In genomic region chr16:11399261-11399831, GRCh38 we compare ENCODE assay signal across 2 cellular contexts.
TF ChIP-seq lines count a peak whose summit lies in the region.

No MANE protein-coding gene starts in this region.

TF ChIP-seq in SK-N-SH, 30 proteins besides CTCF, POLR2A, EP300 and RAD21 (continued from another document):
- TF ChIP-seq ELF1 (IDR thresholded peaks at IDR 0.05): no peak
- no peak for TF ChIP-seq NRF1 (IDR thresholded peaks at IDR 0.05; ENCODE audit: low read depth, low read length)
- TF ChIP-seq FOSL2 (IDR thresholded peaks at IDR 0.05; ENCODE audit: borderline replicate concordance, low read depth): no peak
- TF ChIP-seq FOXM1 (IDR thresholded peaks at IDR 0.05; ENCODE audit: low read depth): no peak
- TF ChIP-seq TCF12 (IDR thresholded peaks at IDR 0.05): no peak
- no peak for TF ChIP-seq GABPA (IDR thresholded peaks at IDR 0.05; ENCODE audit: low read depth)
- TF ChIP-seq SMC3 (IDR thresholded peaks at IDR 0.05; ENCODE audit: low read depth, low read length): no peak
- no peak for TF ChIP-seq CHD2 (IDR thresholded peaks at IDR 0.05; ENCODE audit: low read length, partially characterized antibody)
- no peak for TF ChIP-seq POLR2AphosphoS5 (IDR thresholded peaks at IDR 0.05; ENCODE audit: low read depth, low read length)
- no peak for TF ChIP-seq RXRA (IDR thresholded peaks at IDR 0.05; ENCODE audit: borderline replicate concordance, low read depth)
- no peak for TF ChIP-seq RCOR1 (IDR thresholded peaks at IDR 0.05; ENCODE audit: low read length)
- TF ChIP-seq USF2 (IDR thresholded peaks at IDR 0.05; ENCODE audit: borderline replicate concordance, low read depth, low read length): no peak
- TF ChIP-seq JUND (IDR thresholded peaks at IDR 0.05): no peak
- TF ChIP-seq IRF3 (IDR thresholded peaks at IDR 0.05; ENCODE audit: low read depth, low read length): no peak
TF ChIP-seq in SK-N-SH: peak in this region for 0.

TF ChIP-seq in SK-N-SH treated with all-trans-retinoic acid at 6 μM for 48 hours, 23 proteins besides CTCF, POLR2A, EP300 and RAD21 (continued from another document):
- no peak for TF ChIP-seq TCF4 (CRISPR knock-in tag; IDR thresholded peaks at IDR 0.05; ENCODE audit: borderline replicate concordance)
- no peak for TF ChIP-seq ZFP3 (CRISPR knock-in tag; IDR thresholded peaks at IDR 0.05)
- TF ChIP-seq GLIS3 (CRISPR knock-in tag; IDR thresholded peaks at IDR 0.05): no peak
- no peak for TF ChIP-seq CSRNP3 (CRISPR knock-in tag; IDR thresholded peaks at IDR 0.05)
- TF ChIP-seq ZFP30 (CRISPR knock-in tag; IDR thresholded peaks at IDR 0.05): no peak
- TF ChIP-seq BACH2 (CRISPR knock-in tag; IDR thresholded peaks at IDR 0.05; ENCODE audit: borderline replicate concordance): no peak
- TF ChIP-seq POU6F1 (CRISPR knock-in tag; IDR thresholded peaks at IDR 0.05; ENCODE audit: borderline replicate concordance, low read depth): no peak
- no peak for TF ChIP-seq PATZ1 (CRISPR knock-in tag; IDR thresholded peaks at IDR 0.05; ENCODE audit: borderline replicate concordance)
- TF ChIP-seq ARNTL (CRISPR knock-in tag; IDR thresholded peaks at IDR 0.05; ENCODE audit: borderline replicate concordance, low read depth): no peak
- no peak for TF ChIP-seq SNAI2 (CRISPR knock-in tag; IDR thresholded peaks at IDR 0.05)
- no peak for TF ChIP-seq CREB5 (CRISPR knock-in tag; IDR thresholded peaks at IDR 0.05; ENCODE audit: low read depth)
- TF ChIP-seq ZNF565 (CRISPR knock-in tag; conservative IDR thresholded peaks at IDR 0.05; ENCODE audit: low read depth): no peak
- no peak for TF ChIP-seq TOX (CRISPR knock-in tag; IDR thresholded peaks at IDR 0.05; ENCODE audit: borderline replicate concordance)
- no peak for TF ChIP-seq ZNF8 (CRISPR knock-in tag; IDR thresholded peaks at IDR 0.05)
- TF ChIP-seq ZNF70 (CRISPR knock-in tag; IDR thresholded peaks at IDR 0.05): no peak
